In genomic region chr1:112937070-112937469, GRCh38 we compare ENCODE assay signal across 13 cellular contexts. TPM values are rescaled to one million over a fixed set of nuclear protein-coding genes. Genes with fewer than 3 reads are reported as not detected.
DNase-seq lines count a peak whose midpoint lies in the region; ATAC-seq and TF ChIP-seq lines count a peak whose summit lies in the region.
"Had no signal": no experiment of that assay in that cellular context is flagged by ENCODE, and none has a peak within 500 bp of the region (broad histone marks: within the 10 kb centered on the region; RNA-seq: fewer than 3 reads in every experiment).

No MANE protein-coding gene starts in this region.

- no peak for TF ChIP-seq CTCF in sigmoid colon (IDR thresholded peaks at IDR 0.05)

- peak overlapping the region in 1 of 4 donors; percentile 2 for H3K4me3 ChIP-seq in sigmoid colon
- H3K4me3 ChIP-seq: upper lobe of right lung had no signal

- no peaks in the 10 kb centered on the region for H3K27me3 ChIP-seq in sigmoid colon
- H3K27me3 ChIP-seq: upper lobe of right lung had no signal

- WGBS in sigmoid colon, 2 donors = 73 to 82% methylated on average over 2 of the region's 2 CpGs

- peak; percentile 44 to 64 for ATAC-seq in activated CD4-positive, CD25-positive, alpha-beta regulatory T cell treated with anti-CD3 and anti-CD28 coated beads, Interleukin-2, amount 50 U/mL, for 24 hours
- ATAC-seq in GM18511 (IDR thresholded peaks at IDR 0.05; ENCODE audit: unreplicated experiment) = no peak
- ATAC-seq: upper lobe of right lung had no signal

- intact Hi-C loops in sigmoid colon (cut with DNase I) = no loop called here

- no peak for DNase-seq in activated CD4-positive, CD25-positive, alpha-beta regulatory T cell (lab: John Stamatoyannopoulos, UW)
- DNase-seq in OCI-M1 (lab: John Stamatoyannopoulos, UW) (peak; percentile 55), epithelial cell of prostate (ENCODE audit: low read depth, low spot score) (no peak), sigmoid colon (no peak), NCI-H1436 (lab: John Stamatoyannopoulos, UW) (no peak), mesenteric fat pad (ENCODE audit: low spot score) (no peak)
- DNase-seq: 8988T, DMS53, left cardiac atrium, posterior cingulate gyrus, upper lobe of right lung had no signal

- H3K36me3 ChIP-seq in sigmoid colon = no peaks in the 10 kb centered on the region
- H3K36me3 ChIP-seq: upper lobe of right lung had no signal

- peaks cover 0 to 51% (median 37%) of the 10 kb centered on the region in 4 donors for H3K4me1 ChIP-seq in sigmoid colon

- TF ChIP-seq EP300 in sigmoid colon (IDR thresholded peaks at IDR 0.05) = no peak

- peak overlapping the region; percentile 96 for H3K27ac ChIP-seq in epithelial cell of prostate
- peak overlapping the region in 3 of 4 donors; percentile 25 to 57 (median 42) for H3K27ac ChIP-seq in sigmoid colon
- H3K27ac ChIP-seq: upper lobe of right lung had no signal

- H3K9me3 ChIP-seq in sigmoid colon = no peaks in the 10 kb centered on the region
- H3K9me3 ChIP-seq: upper lobe of right lung had no signal

- no peak for TF ChIP-seq POLR2A in sigmoid colon (IDR thresholded peaks at IDR 0.05)

RNA-seq across cellular contexts. Expression of gene SLC16A1, which starts 18.9 kb away (rescaled TPM):
- total RNA-seq in sigmoid colon (10 to 100 TPM; 48.7 to 80.5 (median 68.4) TPM), mesenteric fat pad (52.9 TPM)
- 10 to 100 TPM; 10.8 to 22.2 (median 19.0) TPM for polyA plus RNA-seq in sigmoid colon
